ENCODE assay signal across 1 cellular context in the genomic region with DNA sequence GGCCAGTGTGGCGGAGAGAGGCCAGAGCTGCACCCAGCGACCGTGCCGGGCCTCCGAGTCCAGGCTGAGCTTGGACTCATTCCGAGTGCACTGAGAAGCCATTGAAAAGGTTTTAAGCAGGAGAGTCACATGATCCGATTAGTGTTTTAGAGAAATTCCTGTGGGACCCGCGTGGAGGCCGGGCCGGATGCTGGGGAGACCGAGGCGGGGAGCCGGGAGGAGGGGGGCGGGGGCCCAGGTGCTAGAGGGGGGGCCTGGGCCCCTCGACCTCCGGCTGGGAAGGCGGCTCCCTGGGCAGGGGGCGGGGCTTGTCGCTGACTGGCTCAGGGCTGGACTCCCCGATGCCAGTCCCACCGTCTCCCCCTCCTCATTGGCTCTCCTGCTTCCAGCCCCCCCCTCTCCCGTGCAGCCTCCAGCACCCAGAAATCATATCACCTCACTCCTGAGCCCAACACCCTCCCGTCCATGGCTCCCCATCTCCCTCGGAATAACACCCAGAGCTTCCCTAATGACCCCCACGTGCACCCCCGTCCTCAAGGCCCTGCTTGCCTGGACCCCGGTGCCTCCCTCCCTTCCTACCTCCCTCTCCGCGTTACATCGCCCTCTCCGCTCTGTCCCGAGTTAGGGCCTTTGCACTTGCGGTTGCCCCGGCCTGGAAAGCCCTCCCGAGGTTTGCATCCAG.
A peak's percentile ranks its signal among the peaks of the same experiment; 100 is the strongest.
TF ChIP-seq lines count a peak whose summit lies in the region.

No MANE protein-coding gene starts in this region.

TF ChIP-seq in HepG2, 621 proteins besides CTCF, POLR2A, EP300 and RAD21 (continued from another document and continues in another):
- TF ChIP-seq, protein P1, sequence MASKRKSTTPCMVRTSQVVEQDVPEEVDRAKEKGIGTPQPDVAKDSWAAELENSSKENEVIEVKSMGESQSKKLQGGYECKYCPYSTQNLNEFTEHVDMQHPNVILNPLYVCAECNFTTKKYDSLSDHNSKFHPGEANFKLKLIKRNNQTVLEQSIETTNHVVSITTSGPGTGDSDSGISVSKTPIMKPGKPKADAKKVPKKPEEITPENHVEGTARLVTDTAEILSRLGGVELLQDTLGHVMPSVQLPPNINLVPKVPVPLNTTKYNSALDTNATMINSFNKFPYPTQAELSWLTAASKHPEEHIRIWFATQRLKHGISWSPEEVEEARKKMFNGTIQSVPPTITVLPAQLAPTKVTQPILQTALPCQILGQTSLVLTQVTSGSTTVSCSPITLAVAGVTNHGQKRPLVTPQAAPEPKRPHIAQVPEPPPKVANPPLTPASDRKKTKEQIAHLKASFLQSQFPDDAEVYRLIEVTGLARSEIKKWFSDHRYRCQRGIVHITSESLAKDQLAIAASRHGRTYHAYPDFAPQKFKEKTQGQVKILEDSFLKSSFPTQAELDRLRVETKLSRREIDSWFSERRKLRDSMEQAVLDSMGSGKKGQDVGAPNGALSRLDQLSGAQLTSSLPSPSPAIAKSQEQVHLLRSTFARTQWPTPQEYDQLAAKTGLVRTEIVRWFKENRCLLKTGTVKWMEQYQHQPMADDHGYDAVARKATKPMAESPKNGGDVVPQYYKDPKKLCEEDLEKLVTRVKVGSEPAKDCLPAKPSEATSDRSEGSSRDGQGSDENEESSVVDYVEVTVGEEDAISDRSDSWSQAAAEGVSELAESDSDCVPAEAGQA (IDR thresholded peaks at IDR 0.05; ENCODE audit: low read depth), result no peak
- TF ChIP-seq, protein P1 (CRISPR knock-in tag; IDR thresholded peaks at IDR 0.05; ENCODE audit: borderline replicate concordance), result no peak
- TF ChIP-seq NFE2L2 (IDR thresholded peaks at IDR 0.05; ENCODE audit: low read length) (no peak), ZNF292 (CRISPR knock-in tag; IDR thresholded peaks at IDR 0.05; ENCODE audit: borderline replicate concordance, low read depth) (0 out of 2 replicates have a peak, but pooled peaks have one; percentile 27), RFXANK (CRISPR knock-in tag; IDR thresholded peaks at IDR 0.05) (no peak), KLF11 (CRISPR knock-in tag; IDR thresholded peaks at IDR 0.05) (no peak), ZNF205 (CRISPR knock-in tag; IDR thresholded peaks at IDR 0.05) (no peak), ARHGAP35 (CRISPR knock-in tag; IDR thresholded peaks at IDR 0.05; ENCODE audit: borderline replicate concordance) (no peak), ZBTB42 (CRISPR knock-in tag; IDR thresholded peaks at IDR 0.05) (no peak), POLR2G (IDR thresholded peaks at IDR 0.05; ENCODE audit: low read depth, low read length) (no peak), TAF15 (IDR thresholded peaks at IDR 0.05; ENCODE audit: low read depth, low read length, poor library complexity, severe bottlenecking) (no peak), REPIN1 (CRISPR knock-in tag; IDR thresholded peaks at IDR 0.05; ENCODE audit: borderline replicate concordance, low read depth) (no peak), ARNT2 (CRISPR knock-in tag; IDR thresholded peaks at IDR 0.05; ENCODE audit: low read depth) (no peak), BCL6 (CRISPR knock-in tag; IDR thresholded peaks at IDR 0.05) (0 out of 2 replicates have a peak, but pooled peaks have one; percentile 16), HHEX (CRISPR knock-in tag; IDR thresholded peaks at IDR 0.05) (no peak), CBX1 (IDR thresholded peaks at IDR 0.05; ENCODE audit: low read depth) (no peak), CENPT (CRISPR knock-in tag; IDR thresholded peaks at IDR 0.05; ENCODE audit: low read depth) (no peak), MTF1 (CRISPR knock-in tag; IDR thresholded peaks at IDR 0.05) (no peak), FOXO1 (CRISPR knock-in tag; IDR thresholded peaks at IDR 0.05) (no peak), MTA1 (CRISPR knock-in tag; IDR thresholded peaks at IDR 0.05; ENCODE audit: borderline replicate concordance) (no peak), ZBTB7A (CRISPR knock-in tag; IDR thresholded peaks at IDR 0.05) (peak; percentile 24; the same call in 1 of the 2 replicates)
- TF ChIP-seq, protein P2, sequence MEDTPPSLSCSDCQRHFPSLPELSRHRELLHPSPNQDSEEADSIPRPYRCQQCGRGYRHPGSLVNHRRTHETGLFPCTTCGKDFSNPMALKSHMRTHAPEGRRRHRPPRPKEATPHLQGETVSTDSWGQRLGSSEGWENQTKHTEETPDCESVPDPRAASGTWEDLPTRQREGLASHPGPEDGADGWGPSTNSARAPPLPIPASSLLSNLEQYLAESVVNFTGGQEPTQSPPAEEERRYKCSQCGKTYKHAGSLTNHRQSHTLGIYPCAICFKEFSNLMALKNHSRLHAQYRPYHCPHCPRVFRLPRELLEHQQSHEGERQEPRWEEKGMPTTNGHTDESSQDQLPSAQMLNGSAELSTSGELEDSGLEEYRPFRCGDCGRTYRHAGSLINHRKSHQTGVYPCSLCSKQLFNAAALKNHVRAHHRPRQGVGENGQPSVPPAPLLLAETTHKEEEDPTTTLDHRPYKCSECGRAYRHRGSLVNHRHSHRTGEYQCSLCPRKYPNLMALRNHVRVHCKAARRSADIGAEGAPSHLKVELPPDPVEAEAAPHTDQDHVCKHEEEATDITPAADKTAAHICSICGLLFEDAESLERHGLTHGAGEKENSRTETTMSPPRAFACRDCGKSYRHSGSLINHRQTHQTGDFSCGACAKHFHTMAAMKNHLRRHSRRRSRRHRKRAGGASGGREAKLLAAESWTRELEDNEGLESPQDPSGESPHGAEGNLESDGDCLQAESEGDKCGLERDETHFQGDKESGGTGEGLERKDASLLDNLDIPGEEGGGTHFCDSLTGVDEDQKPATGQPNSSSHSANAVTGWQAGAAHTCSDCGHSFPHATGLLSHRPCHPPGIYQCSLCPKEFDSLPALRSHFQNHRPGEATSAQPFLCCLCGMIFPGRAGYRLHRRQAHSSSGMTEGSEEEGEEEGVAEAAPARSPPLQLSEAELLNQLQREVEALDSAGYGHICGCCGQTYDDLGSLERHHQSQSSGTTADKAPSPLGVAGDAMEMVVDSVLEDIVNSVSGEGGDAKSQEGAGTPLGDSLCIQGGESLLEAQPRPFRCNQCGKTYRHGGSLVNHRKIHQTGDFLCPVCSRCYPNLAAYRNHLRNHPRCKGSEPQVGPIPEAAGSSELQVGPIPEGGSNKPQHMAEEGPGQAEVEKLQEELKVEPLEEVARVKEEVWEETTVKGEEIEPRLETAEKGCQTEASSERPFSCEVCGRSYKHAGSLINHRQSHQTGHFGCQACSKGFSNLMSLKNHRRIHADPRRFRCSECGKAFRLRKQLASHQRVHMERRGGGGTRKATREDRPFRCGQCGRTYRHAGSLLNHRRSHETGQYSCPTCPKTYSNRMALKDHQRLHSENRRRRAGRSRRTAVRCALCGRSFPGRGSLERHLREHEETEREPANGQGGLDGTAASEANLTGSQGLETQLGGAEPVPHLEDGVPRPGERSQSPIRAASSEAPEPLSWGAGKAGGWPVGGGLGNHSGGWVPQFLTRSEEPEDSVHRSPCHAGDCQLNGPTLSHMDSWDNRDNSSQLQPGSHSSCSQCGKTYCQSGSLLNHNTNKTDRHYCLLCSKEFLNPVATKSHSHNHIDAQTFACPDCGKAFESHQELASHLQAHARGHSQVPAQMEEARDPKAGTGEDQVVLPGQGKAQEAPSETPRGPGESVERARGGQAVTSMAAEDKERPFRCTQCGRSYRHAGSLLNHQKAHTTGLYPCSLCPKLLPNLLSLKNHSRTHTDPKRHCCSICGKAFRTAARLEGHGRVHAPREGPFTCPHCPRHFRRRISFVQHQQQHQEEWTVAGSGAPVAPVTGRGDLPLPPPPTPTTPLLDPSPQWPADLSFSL (CRISPR knock-in tag; IDR thresholded peaks at IDR 0.05), result no peak
- TF ChIP-seq, protein P3, sequence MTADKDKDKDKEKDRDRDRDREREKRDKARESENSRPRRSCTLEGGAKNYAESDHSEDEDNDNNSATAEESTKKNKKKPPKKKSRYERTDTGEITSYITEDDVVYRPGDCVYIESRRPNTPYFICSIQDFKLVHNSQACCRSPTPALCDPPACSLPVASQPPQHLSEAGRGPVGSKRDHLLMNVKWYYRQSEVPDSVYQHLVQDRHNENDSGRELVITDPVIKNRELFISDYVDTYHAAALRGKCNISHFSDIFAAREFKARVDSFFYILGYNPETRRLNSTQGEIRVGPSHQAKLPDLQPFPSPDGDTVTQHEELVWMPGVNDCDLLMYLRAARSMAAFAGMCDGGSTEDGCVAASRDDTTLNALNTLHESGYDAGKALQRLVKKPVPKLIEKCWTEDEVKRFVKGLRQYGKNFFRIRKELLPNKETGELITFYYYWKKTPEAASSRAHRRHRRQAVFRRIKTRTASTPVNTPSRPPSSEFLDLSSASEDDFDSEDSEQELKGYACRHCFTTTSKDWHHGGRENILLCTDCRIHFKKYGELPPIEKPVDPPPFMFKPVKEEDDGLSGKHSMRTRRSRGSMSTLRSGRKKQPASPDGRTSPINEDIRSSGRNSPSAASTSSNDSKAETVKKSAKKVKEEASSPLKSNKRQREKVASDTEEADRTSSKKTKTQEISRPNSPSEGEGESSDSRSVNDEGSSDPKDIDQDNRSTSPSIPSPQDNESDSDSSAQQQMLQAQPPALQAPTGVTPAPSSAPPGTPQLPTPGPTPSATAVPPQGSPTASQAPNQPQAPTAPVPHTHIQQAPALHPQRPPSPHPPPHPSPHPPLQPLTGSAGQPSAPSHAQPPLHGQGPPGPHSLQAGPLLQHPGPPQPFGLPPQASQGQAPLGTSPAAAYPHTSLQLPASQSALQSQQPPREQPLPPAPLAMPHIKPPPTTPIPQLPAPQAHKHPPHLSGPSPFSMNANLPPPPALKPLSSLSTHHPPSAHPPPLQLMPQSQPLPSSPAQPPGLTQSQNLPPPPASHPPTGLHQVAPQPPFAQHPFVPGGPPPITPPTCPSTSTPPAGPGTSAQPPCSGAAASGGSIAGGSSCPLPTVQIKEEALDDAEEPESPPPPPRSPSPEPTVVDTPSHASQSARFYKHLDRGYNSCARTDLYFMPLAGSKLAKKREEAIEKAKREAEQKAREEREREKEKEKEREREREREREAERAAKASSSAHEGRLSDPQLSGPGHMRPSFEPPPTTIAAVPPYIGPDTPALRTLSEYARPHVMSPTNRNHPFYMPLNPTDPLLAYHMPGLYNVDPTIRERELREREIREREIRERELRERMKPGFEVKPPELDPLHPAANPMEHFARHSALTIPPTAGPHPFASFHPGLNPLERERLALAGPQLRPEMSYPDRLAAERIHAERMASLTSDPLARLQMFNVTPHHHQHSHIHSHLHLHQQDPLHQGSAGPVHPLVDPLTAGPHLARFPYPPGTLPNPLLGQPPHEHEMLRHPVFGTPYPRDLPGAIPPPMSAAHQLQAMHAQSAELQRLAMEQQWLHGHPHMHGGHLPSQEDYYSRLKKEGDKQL (CRISPR knock-in tag; IDR thresholded peaks at IDR 0.05; ENCODE audit: low read depth), result no peak
- TF ChIP-seq, protein P4, sequence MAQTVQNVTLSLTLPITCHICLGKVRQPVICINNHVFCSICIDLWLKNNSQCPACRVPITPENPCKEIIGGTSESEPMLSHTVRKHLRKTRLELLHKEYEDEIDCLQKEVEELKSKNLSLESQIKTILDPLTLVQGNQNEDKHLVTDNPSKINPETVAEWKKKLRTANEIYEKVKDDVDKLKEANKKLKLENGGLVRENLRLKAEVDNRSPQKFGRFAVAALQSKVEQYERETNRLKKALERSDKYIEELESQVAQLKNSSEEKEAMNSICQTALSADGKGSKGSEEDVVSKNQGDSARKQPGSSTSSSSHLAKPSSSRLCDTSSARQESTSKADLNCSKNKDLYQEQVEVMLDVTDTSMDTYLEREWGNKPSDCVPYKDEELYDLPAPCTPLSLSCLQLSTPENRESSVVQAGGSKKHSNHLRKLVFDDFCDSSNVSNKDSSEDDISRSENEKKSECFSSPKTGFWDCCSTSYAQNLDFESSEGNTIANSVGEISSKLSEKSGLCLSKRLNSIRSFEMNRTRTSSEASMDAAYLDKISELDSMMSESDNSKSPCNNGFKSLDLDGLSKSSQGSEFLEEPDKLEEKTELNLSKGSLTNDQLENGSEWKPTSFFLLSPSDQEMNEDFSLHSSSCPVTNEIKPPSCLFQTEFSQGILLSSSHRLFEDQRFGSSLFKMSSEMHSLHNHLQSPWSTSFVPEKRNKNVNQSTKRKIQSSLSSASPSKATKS (CRISPR knock-in tag; IDR thresholded peaks at IDR 0.05), result no peak
- TF ChIP-seq, protein P5, sequence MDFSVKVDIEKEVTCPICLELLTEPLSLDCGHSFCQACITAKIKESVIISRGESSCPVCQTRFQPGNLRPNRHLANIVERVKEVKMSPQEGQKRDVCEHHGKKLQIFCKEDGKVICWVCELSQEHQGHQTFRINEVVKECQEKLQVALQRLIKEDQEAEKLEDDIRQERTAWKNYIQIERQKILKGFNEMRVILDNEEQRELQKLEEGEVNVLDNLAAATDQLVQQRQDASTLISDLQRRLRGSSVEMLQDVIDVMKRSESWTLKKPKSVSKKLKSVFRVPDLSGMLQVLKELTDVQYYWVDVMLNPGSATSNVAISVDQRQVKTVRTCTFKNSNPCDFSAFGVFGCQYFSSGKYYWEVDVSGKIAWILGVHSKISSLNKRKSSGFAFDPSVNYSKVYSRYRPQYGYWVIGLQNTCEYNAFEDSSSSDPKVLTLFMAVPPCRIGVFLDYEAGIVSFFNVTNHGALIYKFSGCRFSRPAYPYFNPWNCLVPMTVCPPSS (IDR thresholded peaks at IDR 0.05), result no peak
- TF ChIP-seq, protein P6, sequence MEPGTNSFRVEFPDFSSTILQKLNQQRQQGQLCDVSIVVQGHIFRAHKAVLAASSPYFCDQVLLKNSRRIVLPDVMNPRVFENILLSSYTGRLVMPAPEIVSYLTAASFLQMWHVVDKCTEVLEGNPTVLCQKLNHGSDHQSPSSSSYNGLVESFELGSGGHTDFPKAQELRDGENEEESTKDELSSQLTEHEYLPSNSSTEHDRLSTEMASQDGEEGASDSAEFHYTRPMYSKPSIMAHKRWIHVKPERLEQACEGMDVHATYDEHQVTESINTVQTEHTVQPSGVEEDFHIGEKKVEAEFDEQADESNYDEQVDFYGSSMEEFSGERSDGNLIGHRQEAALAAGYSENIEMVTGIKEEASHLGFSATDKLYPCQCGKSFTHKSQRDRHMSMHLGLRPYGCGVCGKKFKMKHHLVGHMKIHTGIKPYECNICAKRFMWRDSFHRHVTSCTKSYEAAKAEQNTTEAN (CRISPR knock-in tag; conservative IDR thresholded peaks at IDR 0.05), result no peak
- TF ChIP-seq, protein P7, sequence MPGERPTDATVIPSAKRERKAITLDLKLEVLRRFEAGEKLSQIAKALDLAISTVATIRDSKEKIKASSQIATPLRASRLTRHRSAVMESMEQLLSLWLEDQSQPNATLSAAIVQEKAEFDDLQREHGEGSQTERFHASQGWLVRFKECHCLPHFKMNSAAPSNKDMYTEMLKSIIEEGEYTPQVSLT (CRISPR knock-in tag; IDR thresholded peaks at IDR 0.05; ENCODE audit: borderline replicate concordance, low read depth), result no peak
